28 cellular contexts compared by ENCODE assay signal in genomic region chr1:29861446-29861845, GRCh38.
"Had no signal": no experiment of that assay in that cellular context is flagged by ENCODE, and none has a peak within 500 bp of the region (broad histone marks: within the 10 kb centered on the region; RNA-seq: fewer than 3 reads in every experiment).

No MANE protein-coding gene starts in this region.

- ATAC-seq: stimulated activated effector memory CD8-positive, alpha-beta T cell treated with anti-CD3 and anti-CD28 coated beads, Interleukin-12 subunit alpha, Interleukin-12 subunit beta, amount 100 ng/mL, for 72 hours; stimulated activated memory B cell treated with anti-CD40 and anti-IgM and Interleukin-4, amounts not matched to agents 10 μg/mL and 1 μg/mL and 100 μg/mL, for 72 hours; stimulated activated naive B cell treated with anti-CD40 and anti-IgM and Interleukin-4, amounts not matched to agents 10 μg/mL and 1 μg/mL and 100 μg/mL, for 72 hours; stimulated activated naive CD8-positive, alpha-beta T cell treated with anti-CD3 and anti-CD28 coated beads, Interleukin-15, amount 100 ng/mL, for 72 hours; stimulated activated naive CD8-positive, alpha-beta T cell treated with anti-CD3 and anti-CD28 coated beads, Interleukin-15, Interleukin-2, amounts not matched to agents 100 U/mL and 50 U/mL, for 24 hours; upper lobe of right lung had no signal

- H3K9me3 ChIP-seq: testis, thoracic aorta, thyroid gland, transverse colon, upper lobe of right lung, uterus, vagina had no signal

- DNase-seq: stimulated activated CD4-positive, alpha-beta T cell treated with anti-CD3 and anti-CD28 coated beads, Interleukin-2, amount 100 ng/mL, for 48 hours; stimulated activated CD4-positive, alpha-beta T cell treated with anti-CD3 and anti-CD28 coated beads, Interleukin-4, amount 100 ng/mL, for 1 hour; stimulated activated CD4-positive, alpha-beta T cell treated with anti-CD3 and anti-CD28 coated beads, Interleukin-4, amount 100 ng/mL, for 24 hours; stimulated activated CD4-positive, alpha-beta T cell treated with anti-CD3 and anti-CD28 coated beads, Interleukin-4, amount 100 ng/mL, for 4 hours; stimulated activated CD8-positive, alpha-beta memory T cell treated with anti-CD3 and anti-CD28 coated beads, Interleukin-4, amount 100 ng/mL, for 48 hours; stimulated activated naive B cell treated with anti-CD40 and anti-IgM and Interleukin-4, amounts not matched to agents 10 μg/mL and 1 μg/mL and 100 μg/mL, for 72 hours; stimulated activated naive CD4-positive, alpha-beta T cell; stimulated activated naive CD4-positive, alpha-beta T cell treated with Interleukin-2 at 50 U/mL for 16 hours; stimulated activated naive CD8-positive, alpha-beta T cell treated with anti-CD3 and anti-CD28 coated beads, Interleukin-15, amount 100 ng/mL, for 72 hours; stimulated activated naive CD8-positive, alpha-beta T cell treated with anti-CD3 and anti-CD28 coated beads, Interleukin-15, Interleukin-2, amounts not matched to agents 100 U/mL and 50 U/mL, for 24 hours; stomach; substantia nigra; testis; thyroid gland; tibial artery; transverse colon; trophoblast cell; upper lobe of left lung; upper lobe of right lung; uterus had no signal

- H3K4me1 ChIP-seq: stomach, suprapubic skin, thyroid gland, tibial artery, tibial nerve, transverse colon, upper lobe of left lung, upper lobe of right lung, uterus, vagina had no signal

- H3K27ac Mint-ChIP-seq: stimulated activated effector memory CD8-positive, alpha-beta T cell treated with anti-CD3 and anti-CD28 coated beads, Interleukin-12 subunit alpha, Interleukin-12 subunit beta, amount 100 ng/mL, for 72 hours; stimulated activated memory B cell treated with anti-CD40 and anti-IgM and Interleukin-4, amounts not matched to agents 10 μg/mL and 1 μg/mL and 100 μg/mL, for 72 hours; stimulated activated naive B cell treated with anti-CD40 and anti-IgM and Interleukin-4, amounts not matched to agents 10 μg/mL and 1 μg/mL and 100 μg/mL, for 72 hours; stimulated activated naive CD8-positive, alpha-beta T cell treated with anti-CD3 and anti-CD28 coated beads, Interleukin-15, Interleukin-2, amounts not matched to agents 100 ng/mL and 50 ng/mL, for 24 hours; type B pancreatic cell had no signal

- H3K4me3 ChIP-seq: stomach, suprapubic skin, testis, thoracic aorta, thyroid gland, tibial artery, tibial nerve, transverse colon, upper lobe of left lung, upper lobe of right lung, uterus, vagina had no signal

- H3K36me3 Mint-ChIP-seq: stimulated activated effector memory CD8-positive, alpha-beta T cell treated with anti-CD3 and anti-CD28 coated beads, Interleukin-12 subunit alpha, Interleukin-12 subunit beta, amount 100 ng/mL, for 72 hours; type B pancreatic cell had no signal

- H3K27ac ChIP-seq: stomach, suprapubic skin, testis, thoracic aorta, thyroid gland, tibial artery, tibial nerve, transverse colon, upper lobe of left lung, upper lobe of right lung, uterus, vagina had no signal

- H3K36me3 ChIP-seq: stomach, suprapubic skin, thoracic aorta, thyroid gland, tibial artery, tibial nerve, transverse colon, upper lobe of left lung, upper lobe of right lung, uterus, vagina had no signal

- H3K4me1 Mint-ChIP-seq: stimulated activated effector memory CD8-positive, alpha-beta T cell treated with anti-CD3 and anti-CD28 coated beads, Interleukin-12 subunit alpha, Interleukin-12 subunit beta, amount 100 ng/mL, for 72 hours; stimulated activated memory B cell treated with anti-CD40 and anti-IgM and Interleukin-4, amounts not matched to agents 10 μg/mL and 1 μg/mL and 100 μg/mL, for 72 hours; stimulated activated naive B cell treated with anti-CD40 and anti-IgM and Interleukin-4, amounts not matched to agents 10 μg/mL and 1 μg/mL and 100 μg/mL, for 72 hours; stimulated activated naive CD8-positive, alpha-beta T cell treated with anti-CD3 and anti-CD28 coated beads, Interleukin-15, amount 100 ng/mL, for 72 hours had no signal

- H3K4me3 Mint-ChIP-seq: stimulated activated effector memory CD8-positive, alpha-beta T cell treated with anti-CD3 and anti-CD28 coated beads, Interleukin-12 subunit alpha, Interleukin-12 subunit beta, amount 100 ng/mL, for 72 hours; stimulated activated memory B cell treated with anti-CD40 and anti-IgM and Interleukin-4, amounts not matched to agents 10 μg/mL and 1 μg/mL and 100 μg/mL, for 72 hours; stimulated activated naive B cell treated with anti-CD40 and anti-IgM and Interleukin-4, amounts not matched to agents 10 μg/mL and 1 μg/mL and 100 μg/mL, for 72 hours; stimulated activated naive CD8-positive, alpha-beta T cell treated with anti-CD3 and anti-CD28 coated beads, Interleukin-15, amount 100 ng/mL, for 72 hours; stimulated activated naive CD8-positive, alpha-beta T cell treated with anti-CD3 and anti-CD28 coated beads, Interleukin-15, Interleukin-2, amounts not matched to agents 100 ng/mL and 50 ng/mL, for 24 hours; type B pancreatic cell had no signal

- H3K27me3 ChIP-seq: testis, thyroid gland, transverse colon, upper lobe of left lung, uterus, vagina had no signal
